8 cellular contexts compared by ENCODE assay signal in genomic region chr1:40373323-40374283, GRCh38. TPM values are rescaled to one million over a fixed set of nuclear protein-coding genes. Genes with fewer than 3 reads are reported as not detected.
DNase-seq lines count a peak whose midpoint lies in the region; ATAC-seq and TF ChIP-seq lines count a peak whose summit lies in the region.

TSS of gene SMAP2 (plus strand) at chr1:40373727. CDS start at chr1:40374121, 394 bp downstream.

- peaks cover 50% of the 10 kb centered on the region for H3K79me2 ChIP-seq in SK-N-SH (ENCODE audit: insufficient read depth)

- peak within 1 kb of the TSS; percentile 100 for H3K4me2 ChIP-seq in SK-N-SH

- peak within 1 kb of the TSS; percentile 72 for H3K9ac ChIP-seq in SK-N-SH

- no peaks in the 10 kb centered on the region for H3K9me3 ChIP-seq in SK-N-SH

- TF ChIP-seq EP300 in SK-N-SH (IDR thresholded peaks at IDR 0.05; ENCODE audit: borderline replicate concordance in 1 of 2, low read depth in 1 of 2, low read length in 1 of 2): no peak

- peaks cover 15% of the 10 kb centered on the region for H3F3A ChIP-seq in SK-N-SH (replicated peaks; ENCODE audit: insufficient read depth)

- TF ChIP-seq RAD21 in SK-N-SH (IDR thresholded peaks at IDR 0.05; ENCODE audit: low read length): no peak

- peak within 1 kb of the TSS; percentile 71 to 78 for H3K27ac ChIP-seq in SK-N-SH (ENCODE audit: low read depth in 2 of 2, low read length in 1 of 2)

- DNase-seq in GM04504 (ENCODE audit: low read depth): peak; percentile 92
- DNase-seq in NCI-H1092 (lab: John Stamatoyannopoulos, UW): peak; percentile 97
- peak; percentile 99 for DNase-seq in SK-N-SH
- DNase-seq in activated naive CD4-positive, alpha-beta T cell treated with anti-CD3 and anti-CD28 coated beads, Interleukin-2, amount 50 U/mL, for 16 hours: peak; percentile 96
- peak; percentile 100 for DNase-seq in germinal center (ENCODE audit: low spot score)
- peak; percentile 48 to 97 (median 93) for DNase-seq in nucleus accumbens (lab: John Stamatoyannopoulos, UW)
- peak; percentile 92 for DNase-seq in superior temporal gyrus (ENCODE audit: extremely low spot score)

- H3K4me3 ChIP-seq in SK-N-SH (ENCODE audit: low read depth in 2 of 2, low read length in 1 of 2): peak within 1 kb of the TSS; percentile 91 to 93

- no peaks in the 10 kb centered on the region for H3K9me2 ChIP-seq in SK-N-SH

- no peaks in the 10 kb centered on the region for H3K36me3 ChIP-seq in SK-N-SH (replicated peaks in 1 of 2; ENCODE audit: control insufficient read depth in 1 of 2, insufficient read depth in 2 of 2, low read length in 1 of 2)

- CTCF ChIA-PET in SK-N-SH (lab: Yijun Ruan, JAX): interaction anchor here (0.8 to 4.7 kb wide), 7 partner anchors 11 to 230 kb away, joined by 3 to 19 read pairs (median 6); no protein-coding TSS in a partner anchor

- H2AFZ ChIP-seq in SK-N-SH (ENCODE audit: low read depth): peak within 1 kb of the TSS; percentile 91

- ATAC-seq in HG02571 (IDR thresholded peaks at IDR 0.05; ENCODE audit: unreplicated experiment): peak; percentile 88

- H4K20me1 ChIP-seq in SK-N-SH (ENCODE audit: insufficient read depth): no peaks in the 10 kb centered on the region

- TF ChIP-seq CTCF in SK-N-SH (IDR thresholded peaks at IDR 0.05): no peak

- WGBS in SK-N-SH (ENCODE audit: low lambda C conversion rate): 3% methylated on average over 36 of the region's 65 CpGs

- peaks cover 0 to 10% of the 10 kb centered on the region in 2 experiments; a peak in 2 of 4 replicates for H3K4me1 ChIP-seq in SK-N-SH (ENCODE audit: control insufficient read depth in 1 of 2, insufficient read depth in 2 of 2, low read depth in 1 of 2, low read length in 1 of 2)

- no peaks in the 10 kb centered on the region for H3K27me3 ChIP-seq in SK-N-SH (ENCODE audit: insufficient read depth)

- POLR2A ChIA-PET in SK-N-SH (lab: Yijun Ruan, JAX): interaction anchor here (0.6 to 1.8 kb wide), 3 partner anchors 9 to 653 kb away, joined by 3 to 7 read pairs (median 4); partner anchors contain the start of gene ZFP69B

TF ChIP-seq in SK-N-SH, 30 proteins besides CTCF, POLR2A, EP300 and RAD21 (continues in another document):
- TF ChIP-seq, protein P1, sequence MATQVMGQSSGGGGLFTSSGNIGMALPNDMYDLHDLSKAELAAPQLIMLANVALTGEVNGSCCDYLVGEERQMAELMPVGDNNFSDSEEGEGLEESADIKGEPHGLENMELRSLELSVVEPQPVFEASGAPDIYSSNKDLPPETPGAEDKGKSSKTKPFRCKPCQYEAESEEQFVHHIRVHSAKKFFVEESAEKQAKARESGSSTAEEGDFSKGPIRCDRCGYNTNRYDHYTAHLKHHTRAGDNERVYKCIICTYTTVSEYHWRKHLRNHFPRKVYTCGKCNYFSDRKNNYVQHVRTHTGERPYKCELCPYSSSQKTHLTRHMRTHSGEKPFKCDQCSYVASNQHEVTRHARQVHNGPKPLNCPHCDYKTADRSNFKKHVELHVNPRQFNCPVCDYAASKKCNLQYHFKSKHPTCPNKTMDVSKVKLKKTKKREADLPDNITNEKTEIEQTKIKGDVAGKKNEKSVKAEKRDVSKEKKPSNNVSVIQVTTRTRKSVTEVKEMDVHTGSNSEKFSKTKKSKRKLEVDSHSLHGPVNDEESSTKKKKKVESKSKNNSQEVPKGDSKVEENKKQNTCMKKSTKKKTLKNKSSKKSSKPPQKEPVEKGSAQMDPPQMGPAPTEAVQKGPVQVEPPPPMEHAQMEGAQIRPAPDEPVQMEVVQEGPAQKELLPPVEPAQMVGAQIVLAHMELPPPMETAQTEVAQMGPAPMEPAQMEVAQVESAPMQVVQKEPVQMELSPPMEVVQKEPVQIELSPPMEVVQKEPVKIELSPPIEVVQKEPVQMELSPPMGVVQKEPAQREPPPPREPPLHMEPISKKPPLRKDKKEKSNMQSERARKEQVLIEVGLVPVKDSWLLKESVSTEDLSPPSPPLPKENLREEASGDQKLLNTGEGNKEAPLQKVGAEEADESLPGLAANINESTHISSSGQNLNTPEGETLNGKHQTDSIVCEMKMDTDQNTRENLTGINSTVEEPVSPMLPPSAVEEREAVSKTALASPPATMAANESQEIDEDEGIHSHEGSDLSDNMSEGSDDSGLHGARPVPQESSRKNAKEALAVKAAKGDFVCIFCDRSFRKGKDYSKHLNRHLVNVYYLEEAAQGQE (IDR thresholded peaks at IDR 0.05; ENCODE audit: low read depth, low read length): no peak
- TF ChIP-seq FOXM1 (IDR thresholded peaks at IDR 0.05; ENCODE audit: low read depth) (no peak), FOSL2 (IDR thresholded peaks at IDR 0.05; ENCODE audit: borderline replicate concordance, low read depth) (no peak), RXRA (IDR thresholded peaks at IDR 0.05; ENCODE audit: borderline replicate concordance, low read depth) (no peak), TAF1 (IDR thresholded peaks at IDR 0.05; ENCODE audit: borderline replicate concordance, low read depth, low read length) (no peak), TEAD4 (IDR thresholded peaks at IDR 0.05; ENCODE audit: borderline replicate concordance, insufficient read depth) (no peak), FOXJ3 (CRISPR knock-in tag; IDR thresholded peaks at IDR 0.05) (no peak), NRF1 (IDR thresholded peaks at IDR 0.05; ENCODE audit: low read depth, low read length) (peak; percentile 86), ELF1 (IDR thresholded peaks at IDR 0.05) (peak; percentile 73), POLR2AphosphoS5 (IDR thresholded peaks at IDR 0.05; ENCODE audit: low read depth, low read length) (peak; percentile 26; the same call in 1 of the 2 replicates), CHD2 (IDR thresholded peaks at IDR 0.05; ENCODE audit: low read length, partially characterized antibody) (peak; percentile 70), TCF12 (IDR thresholded peaks at IDR 0.05) (no peak), RFX5 (IDR thresholded peaks at IDR 0.05; ENCODE audit: low read length) (no peak), NFIC (IDR thresholded peaks at IDR 0.05; ENCODE audit: borderline replicate concordance) (no peak), SMC3 (IDR thresholded peaks at IDR 0.05; ENCODE audit: low read depth, low read length) (no peak), SIN3A (IDR thresholded peaks at IDR 0.05; ENCODE audit: borderline replicate concordance, low read depth, low read length) (peak; percentile 42; the same call in 1 of the 2 replicates), IRF3 (IDR thresholded peaks at IDR 0.05; ENCODE audit: low read depth, low read length) (no peak), YY1 (IDR thresholded peaks at IDR 0.05; ENCODE audit: low read depth) (no peak), MEF2A (IDR thresholded peaks at IDR 0.05; ENCODE audit: borderline replicate concordance, low read depth) (no peak)
- TF ChIP-seq, protein P2, sequence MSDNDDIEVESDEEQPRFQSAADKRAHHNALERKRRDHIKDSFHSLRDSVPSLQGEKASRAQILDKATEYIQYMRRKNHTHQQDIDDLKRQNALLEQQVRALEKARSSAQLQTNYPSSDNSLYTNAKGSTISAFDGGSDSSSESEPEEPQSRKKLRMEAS (IDR thresholded peaks at IDR 0.05; ENCODE audit: low read depth): no peak
- TF ChIP-seq, protein P3, sequence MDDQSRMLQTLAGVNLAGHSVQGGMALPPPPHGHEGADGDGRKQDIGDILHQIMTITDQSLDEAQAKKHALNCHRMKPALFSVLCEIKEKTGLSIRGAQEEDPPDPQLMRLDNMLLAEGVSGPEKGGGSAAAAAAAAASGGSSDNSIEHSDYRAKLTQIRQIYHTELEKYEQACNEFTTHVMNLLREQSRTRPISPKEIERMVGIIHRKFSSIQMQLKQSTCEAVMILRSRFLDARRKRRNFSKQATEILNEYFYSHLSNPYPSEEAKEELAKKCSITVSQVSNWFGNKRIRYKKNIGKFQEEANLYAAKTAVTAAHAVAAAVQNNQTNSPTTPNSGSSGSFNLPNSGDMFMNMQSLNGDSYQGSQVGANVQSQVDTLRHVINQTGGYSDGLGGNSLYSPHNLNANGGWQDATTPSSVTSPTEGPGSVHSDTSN (IDR thresholded peaks at IDR 0.05): no peak
- TF ChIP-seq, protein P4, sequence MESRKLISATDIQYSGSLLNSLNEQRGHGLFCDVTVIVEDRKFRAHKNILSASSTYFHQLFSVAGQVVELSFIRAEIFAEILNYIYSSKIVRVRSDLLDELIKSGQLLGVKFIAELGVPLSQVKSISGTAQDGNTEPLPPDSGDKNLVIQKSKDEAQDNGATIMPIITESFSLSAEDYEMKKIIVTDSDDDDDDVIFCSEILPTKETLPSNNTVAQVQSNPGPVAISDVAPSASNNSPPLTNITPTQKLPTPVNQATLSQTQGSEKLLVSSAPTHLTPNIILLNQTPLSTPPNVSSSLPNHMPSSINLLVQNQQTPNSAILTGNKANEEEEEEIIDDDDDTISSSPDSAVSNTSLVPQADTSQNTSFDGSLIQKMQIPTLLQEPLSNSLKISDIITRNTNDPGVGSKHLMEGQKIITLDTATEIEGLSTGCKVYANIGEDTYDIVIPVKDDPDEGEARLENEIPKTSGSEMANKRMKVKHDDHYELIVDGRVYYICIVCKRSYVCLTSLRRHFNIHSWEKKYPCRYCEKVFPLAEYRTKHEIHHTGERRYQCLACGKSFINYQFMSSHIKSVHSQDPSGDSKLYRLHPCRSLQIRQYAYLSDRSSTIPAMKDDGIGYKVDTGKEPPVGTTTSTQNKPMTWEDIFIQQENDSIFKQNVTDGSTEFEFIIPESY (IDR thresholded peaks at IDR 0.05; ENCODE audit: borderline replicate concordance, low read depth): no peak
- TF ChIP-seq, protein P5, sequence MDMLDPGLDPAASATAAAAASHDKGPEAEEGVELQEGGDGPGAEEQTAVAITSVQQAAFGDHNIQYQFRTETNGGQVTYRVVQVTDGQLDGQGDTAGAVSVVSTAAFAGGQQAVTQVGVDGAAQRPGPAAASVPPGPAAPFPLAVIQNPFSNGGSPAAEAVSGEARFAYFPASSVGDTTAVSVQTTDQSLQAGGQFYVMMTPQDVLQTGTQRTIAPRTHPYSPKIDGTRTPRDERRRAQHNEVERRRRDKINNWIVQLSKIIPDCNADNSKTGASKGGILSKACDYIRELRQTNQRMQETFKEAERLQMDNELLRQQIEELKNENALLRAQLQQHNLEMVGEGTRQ (IDR thresholded peaks at IDR 0.05; ENCODE audit: borderline replicate concordance, low read depth, low read length): no peak

RNA-seq across cellular contexts. Expression of gene SMAP2, which starts in this region (rescaled TPM):
- polyA plus RNA-seq in SK-N-SH (2012; rRNA removed): 11.2 and 12.7 TPM in 2 replicates
- polyA plus RNA-seq in SK-N-SH (2012; cell fraction: cytosol; rRNA removed): 11.5 and 12.3 TPM in 2 replicates
- 13.2 and 15.8 TPM in 2 replicates for polyA plus RNA-seq in SK-N-SH (2012; cell fraction: nucleus; rRNA removed)

Comparison
In these comparisons a context has a peak if more than half of its experiments do, and no peak if none do; other contexts are left out.
1. Peak in every context shown above with its lines: DNase-seq, ATAC-seq, H3K4me3 ChIP-seq and H3K27ac ChIP-seq.